1 cellular context compared by ENCODE assay signal in the genomic region with DNA sequence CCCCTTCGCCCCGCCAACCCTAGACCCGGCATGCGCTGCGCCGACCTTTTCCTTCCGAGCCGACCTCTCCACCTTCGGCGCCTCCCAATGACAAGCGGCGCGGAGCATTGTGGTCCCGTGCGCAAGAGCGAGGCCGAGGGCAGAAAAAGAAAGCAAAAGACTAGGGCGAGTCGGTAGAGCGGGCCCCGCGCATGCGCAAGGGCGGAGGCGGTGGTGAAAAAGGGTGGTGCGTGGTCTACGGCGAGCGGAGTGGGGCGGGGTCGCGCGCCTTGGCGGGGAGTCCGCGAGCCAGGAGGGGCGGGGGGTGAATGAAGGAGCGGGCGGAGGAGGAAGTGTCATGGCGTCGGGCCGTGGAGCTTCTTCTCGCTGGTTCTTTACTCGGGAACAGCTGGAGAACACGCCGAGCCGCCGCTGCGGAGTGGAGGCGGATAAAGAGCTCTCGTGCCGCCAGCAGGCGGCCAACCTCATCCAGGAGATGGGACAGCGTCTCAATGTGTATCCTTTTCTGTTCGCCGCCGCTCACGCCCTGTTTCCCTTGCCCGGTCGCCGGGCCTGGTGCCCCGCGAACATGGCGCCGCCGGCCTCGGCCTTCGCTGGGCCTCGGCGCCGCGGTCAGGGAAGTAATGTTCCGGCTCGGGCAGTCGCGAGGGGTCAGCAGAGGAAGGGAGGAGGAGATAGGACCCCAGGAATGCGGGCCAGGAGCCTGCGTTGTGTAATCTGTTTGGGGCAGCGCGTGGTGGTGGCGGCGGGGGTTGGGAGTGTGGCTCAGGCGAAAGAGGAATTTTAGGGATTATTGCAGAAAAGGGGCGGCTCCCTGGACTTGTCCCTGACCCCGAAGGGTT.
TF ChIP-seq lines count a peak whose summit lies in the region.

A gene (plus strand): TSS at position 305 of the 842 bp plus-strand sequence. CDS start 33 bp downstream, at position 338.

TF ChIP-seq in SK-N-SH, 30 proteins besides CTCF, POLR2A, EP300 and RAD21 (continued from another document):
- TF ChIP-seq, protein P1, sequence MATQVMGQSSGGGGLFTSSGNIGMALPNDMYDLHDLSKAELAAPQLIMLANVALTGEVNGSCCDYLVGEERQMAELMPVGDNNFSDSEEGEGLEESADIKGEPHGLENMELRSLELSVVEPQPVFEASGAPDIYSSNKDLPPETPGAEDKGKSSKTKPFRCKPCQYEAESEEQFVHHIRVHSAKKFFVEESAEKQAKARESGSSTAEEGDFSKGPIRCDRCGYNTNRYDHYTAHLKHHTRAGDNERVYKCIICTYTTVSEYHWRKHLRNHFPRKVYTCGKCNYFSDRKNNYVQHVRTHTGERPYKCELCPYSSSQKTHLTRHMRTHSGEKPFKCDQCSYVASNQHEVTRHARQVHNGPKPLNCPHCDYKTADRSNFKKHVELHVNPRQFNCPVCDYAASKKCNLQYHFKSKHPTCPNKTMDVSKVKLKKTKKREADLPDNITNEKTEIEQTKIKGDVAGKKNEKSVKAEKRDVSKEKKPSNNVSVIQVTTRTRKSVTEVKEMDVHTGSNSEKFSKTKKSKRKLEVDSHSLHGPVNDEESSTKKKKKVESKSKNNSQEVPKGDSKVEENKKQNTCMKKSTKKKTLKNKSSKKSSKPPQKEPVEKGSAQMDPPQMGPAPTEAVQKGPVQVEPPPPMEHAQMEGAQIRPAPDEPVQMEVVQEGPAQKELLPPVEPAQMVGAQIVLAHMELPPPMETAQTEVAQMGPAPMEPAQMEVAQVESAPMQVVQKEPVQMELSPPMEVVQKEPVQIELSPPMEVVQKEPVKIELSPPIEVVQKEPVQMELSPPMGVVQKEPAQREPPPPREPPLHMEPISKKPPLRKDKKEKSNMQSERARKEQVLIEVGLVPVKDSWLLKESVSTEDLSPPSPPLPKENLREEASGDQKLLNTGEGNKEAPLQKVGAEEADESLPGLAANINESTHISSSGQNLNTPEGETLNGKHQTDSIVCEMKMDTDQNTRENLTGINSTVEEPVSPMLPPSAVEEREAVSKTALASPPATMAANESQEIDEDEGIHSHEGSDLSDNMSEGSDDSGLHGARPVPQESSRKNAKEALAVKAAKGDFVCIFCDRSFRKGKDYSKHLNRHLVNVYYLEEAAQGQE (IDR thresholded peaks at IDR 0.05; ENCODE audit: low read depth, low read length), result no peak
- TF ChIP-seq RXRA (IDR thresholded peaks at IDR 0.05; ENCODE audit: borderline replicate concordance, low read depth) (no peak), TEAD4 (IDR thresholded peaks at IDR 0.05; ENCODE audit: borderline replicate concordance, insufficient read depth) (no peak), NFIC (IDR thresholded peaks at IDR 0.05; ENCODE audit: borderline replicate concordance) (peak; percentile 59), POLR2AphosphoS5 (IDR thresholded peaks at IDR 0.05; ENCODE audit: low read depth, low read length) (peak; percentile 67), FOSL2 (IDR thresholded peaks at IDR 0.05; ENCODE audit: borderline replicate concordance, low read depth) (no peak)
- TF ChIP-seq, protein P2, sequence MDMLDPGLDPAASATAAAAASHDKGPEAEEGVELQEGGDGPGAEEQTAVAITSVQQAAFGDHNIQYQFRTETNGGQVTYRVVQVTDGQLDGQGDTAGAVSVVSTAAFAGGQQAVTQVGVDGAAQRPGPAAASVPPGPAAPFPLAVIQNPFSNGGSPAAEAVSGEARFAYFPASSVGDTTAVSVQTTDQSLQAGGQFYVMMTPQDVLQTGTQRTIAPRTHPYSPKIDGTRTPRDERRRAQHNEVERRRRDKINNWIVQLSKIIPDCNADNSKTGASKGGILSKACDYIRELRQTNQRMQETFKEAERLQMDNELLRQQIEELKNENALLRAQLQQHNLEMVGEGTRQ (IDR thresholded peaks at IDR 0.05; ENCODE audit: borderline replicate concordance, low read depth, low read length), result no peak
- TF ChIP-seq, protein P3, sequence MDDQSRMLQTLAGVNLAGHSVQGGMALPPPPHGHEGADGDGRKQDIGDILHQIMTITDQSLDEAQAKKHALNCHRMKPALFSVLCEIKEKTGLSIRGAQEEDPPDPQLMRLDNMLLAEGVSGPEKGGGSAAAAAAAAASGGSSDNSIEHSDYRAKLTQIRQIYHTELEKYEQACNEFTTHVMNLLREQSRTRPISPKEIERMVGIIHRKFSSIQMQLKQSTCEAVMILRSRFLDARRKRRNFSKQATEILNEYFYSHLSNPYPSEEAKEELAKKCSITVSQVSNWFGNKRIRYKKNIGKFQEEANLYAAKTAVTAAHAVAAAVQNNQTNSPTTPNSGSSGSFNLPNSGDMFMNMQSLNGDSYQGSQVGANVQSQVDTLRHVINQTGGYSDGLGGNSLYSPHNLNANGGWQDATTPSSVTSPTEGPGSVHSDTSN (IDR thresholded peaks at IDR 0.05), result no peak
- TF ChIP-seq, protein P4, sequence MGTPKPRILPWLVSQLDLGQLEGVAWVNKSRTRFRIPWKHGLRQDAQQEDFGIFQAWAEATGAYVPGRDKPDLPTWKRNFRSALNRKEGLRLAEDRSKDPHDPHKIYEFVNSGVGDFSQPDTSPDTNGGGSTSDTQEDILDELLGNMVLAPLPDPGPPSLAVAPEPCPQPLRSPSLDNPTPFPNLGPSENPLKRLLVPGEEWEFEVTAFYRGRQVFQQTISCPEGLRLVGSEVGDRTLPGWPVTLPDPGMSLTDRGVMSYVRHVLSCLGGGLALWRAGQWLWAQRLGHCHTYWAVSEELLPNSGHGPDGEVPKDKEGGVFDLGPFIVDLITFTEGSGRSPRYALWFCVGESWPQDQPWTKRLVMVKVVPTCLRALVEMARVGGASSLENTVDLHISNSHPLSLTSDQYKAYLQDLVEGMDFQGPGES (IDR thresholded peaks at IDR 0.05; ENCODE audit: low read depth, low read length), result no peak
